In the genomic region with DNA sequence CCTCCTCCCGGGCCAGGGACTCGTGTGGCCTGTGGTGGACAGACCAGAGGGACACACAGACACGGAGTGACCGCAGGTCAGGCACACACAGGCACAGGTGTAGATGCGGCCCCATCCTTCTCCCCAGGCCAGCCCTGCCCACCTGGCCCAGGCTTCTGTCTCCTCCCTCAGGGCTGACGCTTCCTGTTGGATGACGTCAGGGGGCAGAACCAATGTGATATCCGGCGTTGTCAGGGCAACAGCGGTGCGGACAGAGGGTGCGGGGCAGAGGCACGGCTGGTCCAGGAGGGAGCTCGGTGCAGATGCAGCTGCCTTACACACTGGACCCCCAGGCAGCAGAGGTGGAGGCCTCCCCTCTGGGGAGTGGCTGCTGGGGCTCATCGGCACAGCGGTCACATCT, we compare ENCODE assay signal across 9 cellular contexts. TPM values are rescaled to one million over a fixed set of nuclear protein-coding genes. Genes with fewer than 3 reads are reported as not detected.
DNase-seq lines count a peak whose midpoint lies in the region; ATAC-seq and TF ChIP-seq lines count a peak whose summit lies in the region.
"Had no signal": no experiment of that assay in that cellular context is flagged by ENCODE, and none has a peak within 500 bp of the region (broad histone marks: within the 10 kb centered on the region; RNA-seq: fewer than 3 reads in every experiment).

No MANE protein-coding gene starts in this region.

- 10 to 26% methylated on average over 10 to 11 of the region's 16 CpGs for WGBS in lower leg skin, 2 donors
- WGBS in sigmoid colon, 2 donors = 25 to 51% methylated on average over 16 of the region's 16 CpGs

- H3K27ac Mint-ChIP-seq in CD4-positive, CD25-positive, alpha-beta regulatory T cell = peak overlapping the region in 1 of 3 donors; percentile 86
- H3K27ac Mint-ChIP-seq in IgD-negative memory B cell = peak overlapping the region; percentile 51 to 94 (median 93)
- peak overlapping the region; percentile 89 for H3K27ac Mint-ChIP-seq in T-helper 2 cell treated with Interferon-gamma antibody and Interleukin-4, amounts not matched to agents 5 μg/mL and 100 μg/mL, for 36 hours

- H3K9me3 ChIP-seq in CD4-positive, CD25-positive, alpha-beta regulatory T cell (ENCODE audit: control insufficient read depth in 2 of 2, low read length in 2 of 2) = no peaks in the 10 kb centered on the region
- no peaks in the 10 kb centered on the region for H3K9me3 ChIP-seq in ascending aorta
- no peaks in the 10 kb centered on the region for H3K9me3 ChIP-seq in sigmoid colon
- H3K9me3 ChIP-seq: HAP-1 had no signal

- TF ChIP-seq POLR2A in lower leg skin (IDR thresholded peaks at IDR 0.05) = no peak
- no peak for TF ChIP-seq POLR2A in sigmoid colon (IDR thresholded peaks at IDR 0.05)

- H3K36me3 ChIP-seq in CD4-positive, CD25-positive, alpha-beta regulatory T cell (ENCODE audit: control insufficient read depth, insufficient read depth, low read length) = peaks cover 3% of the 10 kb centered on the region
- H3K36me3 ChIP-seq in ascending aorta = peaks cover 0 to 14% of the 10 kb centered on the region in 2 donors
- H3K36me3 ChIP-seq in sigmoid colon = peaks cover 0 to 14% (median 3%) of the 10 kb centered on the region in 4 donors

- TF ChIP-seq CTCF in fibroblast of mammary gland (conservative IDR thresholded peaks at IDR 0.05; ENCODE audit: control insufficient read depth, insufficient read depth, low read depth, low read length) = no peak
- TF ChIP-seq CTCF in ascending aorta (IDR thresholded peaks at IDR 0.05) = no peak
- TF ChIP-seq CTCF in lower leg skin (IDR thresholded peaks at IDR 0.05) = no peak
- no peak for TF ChIP-seq CTCF in sigmoid colon (IDR thresholded peaks at IDR 0.05)

- peaks cover 0 to 42% (median 15%) of the 10 kb centered on the region in 4 donors for H3K4me1 Mint-ChIP-seq in CD4-positive, CD25-positive, alpha-beta regulatory T cell
- H3K4me1 Mint-ChIP-seq in IgD-negative memory B cell = peaks cover 20 to 25% (median 22%) of the 10 kb centered on the region in 3 donors
- H3K4me1 Mint-ChIP-seq in T-helper 2 cell treated with Interferon-gamma antibody and Interleukin-4, amounts not matched to agents 5 μg/mL and 100 μg/mL, for 36 hours (ENCODE audit: low read depth) = peaks cover 4% of the 10 kb centered on the region

- no peaks in the 10 kb centered on the region for H3K27me3 Mint-ChIP-seq in CD4-positive, CD25-positive, alpha-beta regulatory T cell
- H3K27me3 Mint-ChIP-seq in IgD-negative memory B cell = no peaks in the 10 kb centered on the region
- no peaks in the 10 kb centered on the region for H3K27me3 Mint-ChIP-seq in T-helper 2 cell treated with Interferon-gamma antibody and Interleukin-4, amounts not matched to agents 5 μg/mL and 100 μg/mL, for 36 hours (ENCODE audit: low read depth)

- peak overlapping the region; percentile 39 to 90 (median 63) for H3K4me3 Mint-ChIP-seq in CD4-positive, CD25-positive, alpha-beta regulatory T cell
- H3K4me3 Mint-ChIP-seq in IgD-negative memory B cell = peak overlapping the region in 3 of 4 donors; percentile 67 to 87 (median 77)
- H3K4me3 Mint-ChIP-seq in T-helper 2 cell treated with Interferon-gamma antibody and Interleukin-4, amounts not matched to agents 5 μg/mL and 100 μg/mL, for 36 hours = peak overlapping the region; percentile 43

- peaks cover 3% of the 10 kb centered on the region for H3K36me3 Mint-ChIP-seq in CD4-positive, CD25-positive, alpha-beta regulatory T cell
- H3K36me3 Mint-ChIP-seq in IgD-negative memory B cell = peaks cover 2% of the 10 kb centered on the region
- H3K36me3 Mint-ChIP-seq in T-helper 2 cell treated with Interferon-gamma antibody and Interleukin-4, amounts not matched to agents 5 μg/mL and 100 μg/mL, for 36 hours (ENCODE audit: low read depth) = peaks cover 12% of the 10 kb centered on the region

- H3K4me3 ChIP-seq in CD4-positive, CD25-positive, alpha-beta regulatory T cell (ENCODE audit: low read depth, low read length) = no peak overlapping the region
- H3K4me3 ChIP-seq in fibroblast of mammary gland (ENCODE audit: control insufficient read depth, low read depth, low read length) (no peak overlapping the region), ascending aorta (no peak overlapping the region), lower leg skin (ENCODE audit: low read depth, poor library complexity, severe bottlenecking) (no peak overlapping the region), sigmoid colon (no peak overlapping the region)
- H3K4me3 ChIP-seq: HAP-1 had no signal

- peak overlapping the region; percentile 42 for H3K27ac ChIP-seq in CD4-positive, CD25-positive, alpha-beta regulatory T cell (ENCODE audit: insufficient read depth, low read length, poor library complexity, severe bottlenecking)
- H3K27ac ChIP-seq in ascending aorta (no peak overlapping the region), sigmoid colon (no peak overlapping the region)

- DNase-seq in CD4-positive, CD25-positive, alpha-beta regulatory T cell = peak; percentile 46 to 57 (median 50)
- peak; percentile 37 for DNase-seq in T-helper 2 cell treated with Interferon-gamma antibody and Interleukin-4, amounts not matched to agents 5 μg/mL and 100 μg/mL, for 36 hours (ENCODE audit: low spot score)
- DNase-seq in fibroblast of mammary gland (ENCODE audit: low read depth) (peak; percentile 60), ascending aorta (ENCODE audit: low spot score in 2 of 2) (no peak), lower leg skin (ENCODE audit: low spot score in 2 of 2) (no peak), sigmoid colon (no peak)

- peaks cover 70% of the 10 kb centered on the region for H3K4me1 ChIP-seq in CD4-positive, CD25-positive, alpha-beta regulatory T cell (ENCODE audit: control insufficient read depth, insufficient read depth, low read length, poor library complexity, severe bottlenecking)
- H3K4me1 ChIP-seq in ascending aorta = peaks cover 22 to 36% of the 10 kb centered on the region in 2 donors
- H3K4me1 ChIP-seq in sigmoid colon = peaks cover 0 to 70% (median 48%) of the 10 kb centered on the region in 4 donors

- no peaks in the 10 kb centered on the region for H3K9me3 Mint-ChIP-seq in CD4-positive, CD25-positive, alpha-beta regulatory T cell
- H3K9me3 Mint-ChIP-seq in IgD-negative memory B cell = no peaks in the 10 kb centered on the region
- no peaks in the 10 kb centered on the region for H3K9me3 Mint-ChIP-seq in T-helper 2 cell treated with Interferon-gamma antibody and Interleukin-4, amounts not matched to agents 5 μg/mL and 100 μg/mL, for 36 hours

- H3K27me3 ChIP-seq in CD4-positive, CD25-positive, alpha-beta regulatory T cell (ENCODE audit: control insufficient read depth, insufficient read depth, low read length) = no peaks in the 10 kb centered on the region
- no peaks in the 10 kb centered on the region for H3K27me3 ChIP-seq in ascending aorta
- H3K27me3 ChIP-seq in sigmoid colon = no peaks in the 10 kb centered on the region

- no peak for ATAC-seq in CD4-positive, CD25-positive, alpha-beta regulatory T cell (ENCODE audit: low read depth in 2 of 2)
- ATAC-seq in HG03097 (IDR thresholded peaks at IDR 0.05; ENCODE audit: low FRiP score, unreplicated experiment) = no peak

- TF ChIP-seq EP300 in sigmoid colon (IDR thresholded peaks at IDR 0.05) = no peak

- intact Hi-C loops in ascending aorta (cut with DNase I) (no loop called here), lower leg skin (cut with DNase I; ENCODE audit: low total_unique reads) (no loop called here), sigmoid colon (cut with DNase I) (loop anchor here (2.0 to 5.0 kb wide), 2 partner anchors 55 to 280 kb away; a partner anchor contains a TSS)

RNA-seq across cellular contexts. Expression of a gene that starts 2.9 kb away (rescaled TPM):
- total RNA-seq in CD4-positive, CD25-positive, alpha-beta regulatory T cell = 132 TPM
- 10 to 100 TPM; 14.0 to 16.3 (median 14.2) TPM for polyA plus RNA-seq in CD4-positive, CD25-positive, alpha-beta regulatory T cell
- polyA plus RNA-seq in IgD-negative memory B cell = 17.0 TPM
- total RNA-seq in ascending aorta = 58.1 TPM
- 10 to 100 TPM; 37.1 to 67.0 (median 52.5) TPM for total RNA-seq in lower leg skin
- 10 to 100 TPM; 23.5 to 67.0 (median 28.2) TPM for total RNA-seq in sigmoid colon
- polyA plus RNA-seq in sigmoid colon = 10 to 100 TPM in 1 of 3 donors, 1 to 10 TPM in 2; 4.6 to 33.4 (median 4.8) TPM

RNA-seq across cellular contexts. Expression of a gene that starts 3.3 kb away (rescaled TPM):
- total RNA-seq in CD4-positive, CD25-positive, alpha-beta regulatory T cell = 125 TPM
- 10 to 100 TPM in 1 of 4 donors, 1 to 10 TPM in 3; 6.0 to 12.5 (median 7.3) TPM for polyA plus RNA-seq in CD4-positive, CD25-positive, alpha-beta regulatory T cell
- 8.6 TPM for polyA plus RNA-seq in IgD-negative memory B cell
- total RNA-seq in ascending aorta = 73.2 TPM
- 10 to 100 TPM; 36.4 to 60.7 (median 45.7) TPM for total RNA-seq in lower leg skin
- 10 to 100 TPM in 3 of 4 donors, 1 to 10 TPM in 1; 7.2 to 47.4 (median 14.9) TPM for total RNA-seq in sigmoid colon
- polyA plus RNA-seq in sigmoid colon = 10 to 100 TPM in 2 of 3 donors, 1 to 10 TPM in 1; 8.8 to 45.9 (median 12.0) TPM

RNA-seq across cellular contexts. Expression of a gene that starts 13.7 kb away (rescaled TPM):
- 2.0 TPM for total RNA-seq in CD4-positive, CD25-positive, alpha-beta regulatory T cell
- under 1 TPM in 2 of 4 donors, not detected in 2; 0.03 to 0.05 TPM for polyA plus RNA-seq in CD4-positive, CD25-positive, alpha-beta regulatory T cell
- polyA plus RNA-seq in IgD-negative memory B cell = 0.94 TPM
- 29.4 TPM for total RNA-seq in ascending aorta
- 1 to 10 TPM in 3 of 4 donors, under 1 TPM in 1; 0.99 to 3.5 (median 1.8) TPM for total RNA-seq in lower leg skin
- total RNA-seq in sigmoid colon = 1 to 10 TPM; 2.5 to 10.0 (median 6.7) TPM
- 1 to 10 TPM in 2 of 3 donors, under 1 TPM in 1; 0.60 to 6.0 (median 2.1) TPM for polyA plus RNA-seq in sigmoid colon

RNA-seq across cellular contexts. Expression of a gene that starts 22.4 kb away (rescaled TPM):
- 9.3 TPM for total RNA-seq in CD4-positive, CD25-positive, alpha-beta regulatory T cell
- under 1 TPM; 0.10 to 0.52 (median 0.21) TPM for polyA plus RNA-seq in CD4-positive, CD25-positive, alpha-beta regulatory T cell
- polyA plus RNA-seq in IgD-negative memory B cell (0.59 TPM), sigmoid colon (1 to 10 TPM in 2 of 3 donors, under 1 TPM in 1; 0.23 to 7.3 (median 1.2) TPM)
- total RNA-seq in ascending aorta (117 TPM), lower leg skin (1 to 10 TPM in 3 of 4 donors, under 1 TPM in 1; 0.65 to 8.1 (median 2.9) TPM), sigmoid colon (1 to 10 TPM in 3 of 4 donors, under 1 TPM in 1; 0.82 to 6.6 (median 4.5) TPM)

RNA-seq across cellular contexts. Expression of a gene that starts 46.9 kb away (rescaled TPM):
- total RNA-seq in CD4-positive, CD25-positive, alpha-beta regulatory T cell = 31.9 TPM
- polyA plus RNA-seq in CD4-positive, CD25-positive, alpha-beta regulatory T cell = 1 to 10 TPM; 1.8 to 6.5 (median 3.3) TPM
- 2.3 TPM for polyA plus RNA-seq in IgD-negative memory B cell
- 41.7 TPM for total RNA-seq in ascending aorta
- total RNA-seq in lower leg skin = 10 to 100 TPM; 33.3 to 52.3 (median 43.1) TPM
- 10 to 100 TPM; 17.5 to 30.2 (median 22.3) TPM for total RNA-seq in sigmoid colon
- 10 to 100 TPM; 10.2 to 26.5 (median 15.7) TPM for polyA plus RNA-seq in sigmoid colon

Comparison
In these comparisons a context has a peak if more than half of its experiments do, and no peak if none do; other contexts are left out.
1. DNase-seq: peak in CD4-positive, CD25-positive, alpha-beta regulatory T cell (3 of 3), T-helper 2 cell treated with Interferon-gamma antibody and Interleukin-4, amounts not matched to agents 5 μg/mL and 100 μg/mL, for 36 hours (single experiment) and fibroblast of mammary gland (single experiment); none in ascending aorta (0 of 2), lower leg skin (0 of 2) and sigmoid colon (single experiment).
2. Peak in every context shown above with its lines, with median percentiles within 50 percentile points of each other: H3K4me3 Mint-ChIP-seq.